Comparison of ENCODE assay signal across 10 cellular contexts in genomic region chr11:61732705-61733104, GRCh38. TPM values are rescaled to one million over a fixed set of nuclear protein-coding genes. Genes with fewer than 3 reads are reported as not detected.
DNase-seq lines count a peak whose midpoint lies in the region; ATAC-seq and TF ChIP-seq lines count a peak whose summit lies in the region.
"Had no signal": no experiment of that assay in that cellular context is flagged by ENCODE, and none has a peak within 500 bp of the region (broad histone marks: within the 10 kb centered on the region; RNA-seq: fewer than 3 reads in every experiment).

No MANE protein-coding gene starts in this region.

- no peaks in the 10 kb centered on the region for H3K9me3 Mint-ChIP-seq in activated T-helper 1 cell treated with anti-CD3 and anti-CD28 coated beads, Interleukin-12 subunit alpha, Interleukin-12 subunit beta, Interleukin-2, Interleukin-4 antibody, amounts not matched to agents 30 ng/mL and 10 ng/mL and 1 ng/mL, durations not matched to agents 14 hours and 24 hours and 36 hours
- H3K9me3 Mint-ChIP-seq: CD8-positive, alpha-beta memory T cell; GM23338 had no signal

- TF ChIP-seq CTCF in GM13976 (IDR thresholded peaks at IDR 0.05; ENCODE audit: borderline replicate concordance, control extremely low read depth, extremely low read depth, insufficient read depth, missing control alignments): no peak

- intact Hi-C loops in left cardiac atrium (cut with DNase I): loop anchor here in 1 of 2 donors (2.0 kb wide), 1 partner anchor 52 kb away; the partner anchor contains the start of gene DAGLA
- intact Hi-C loops in activated T-helper 1 cell treated with anti-CD3 and anti-CD28 coated beads, Interleukin-12 subunit alpha, Interleukin-12 subunit beta, Interleukin-2, Interleukin-4 antibody, amounts not matched to agents 30 ng/mL and 10 ng/mL and 1 ng/mL, durations not matched to agents 14 hours and 24 hours and 36 hours (cut with micrococcal nuclease): loop anchor here (1.0 kb wide), 3 partner anchors 36 to 52 kb away; partner anchors contain the start of gene DAGLA

- peaks cover 3% of the 10 kb centered on the region for H3K27me3 Mint-ChIP-seq in activated T-helper 1 cell treated with anti-CD3 and anti-CD28 coated beads, Interleukin-12 subunit alpha, Interleukin-12 subunit beta, Interleukin-2, Interleukin-4 antibody, amounts not matched to agents 30 ng/mL and 10 ng/mL and 1 ng/mL, durations not matched to agents 14 hours and 24 hours and 36 hours (ENCODE audit: insufficient read depth)

- no peaks in the 10 kb centered on the region for H3K36me3 Mint-ChIP-seq in activated T-helper 1 cell treated with anti-CD3 and anti-CD28 coated beads, Interleukin-12 subunit alpha, Interleukin-12 subunit beta, Interleukin-2, Interleukin-4 antibody, amounts not matched to agents 30 ng/mL and 10 ng/mL and 1 ng/mL, durations not matched to agents 14 hours and 24 hours and 36 hours (ENCODE audit: low read depth)
- H3K36me3 Mint-ChIP-seq: CD8-positive, alpha-beta memory T cell had no signal

- DNase-seq in HPDE6-E6E7 (ENCODE audit: extremely low spot score) (peak; percentile 51), caudate nucleus (lab: John Stamatoyannopoulos, UW) (peak in 22 of 61 donors; percentile 12 to 82 (median 40)), left cardiac atrium (no peak), stromal cell of bone marrow (ENCODE audit: low read depth) (peak; percentile 28), GM13976 (ENCODE audit: low spot score) (no peak)
- no peak for DNase-seq in activated T-helper 1 cell treated with anti-CD3 and anti-CD28 coated beads, Interleukin-12 subunit alpha, Interleukin-12 subunit beta, Interleukin-2, Interleukin-4 antibody, amounts not matched to agents 30 ng/mL and 10 ng/mL and 1 ng/mL, durations not matched to agents 14 hours and 24 hours and 36 hours (ENCODE audit: low spot score)

- H3K4me3 Mint-ChIP-seq in activated T-helper 1 cell treated with anti-CD3 and anti-CD28 coated beads, Interleukin-12 subunit alpha, Interleukin-12 subunit beta, Interleukin-2, Interleukin-4 antibody, amounts not matched to agents 30 ng/mL and 10 ng/mL and 1 ng/mL, durations not matched to agents 14 hours and 24 hours and 36 hours: no peak overlapping the region
- H3K4me3 Mint-ChIP-seq: CD8-positive, alpha-beta memory T cell; GM23338 had no signal

- peak overlapping the region; percentile 90 for H3K27ac ChIP-seq in caudate nucleus (ENCODE audit: low read depth, low read length)

- H3K4me1 Mint-ChIP-seq in activated T-helper 1 cell treated with anti-CD3 and anti-CD28 coated beads, Interleukin-12 subunit alpha, Interleukin-12 subunit beta, Interleukin-2, Interleukin-4 antibody, amounts not matched to agents 30 ng/mL and 10 ng/mL and 1 ng/mL, durations not matched to agents 14 hours and 24 hours and 36 hours (ENCODE audit: low read depth): peaks cover 4% of the 10 kb centered on the region
- H3K4me1 Mint-ChIP-seq: GM23338 had no signal

- H3K27ac Mint-ChIP-seq in activated T-helper 1 cell treated with anti-CD3 and anti-CD28 coated beads, Interleukin-12 subunit alpha, Interleukin-12 subunit beta, Interleukin-2, Interleukin-4 antibody, amounts not matched to agents 30 ng/mL and 10 ng/mL and 1 ng/mL, durations not matched to agents 14 hours and 24 hours and 36 hours: no peak overlapping the region

- in situ Hi-C loops in GM13976 (cut with MboI; ENCODE audit: low sequenced_read_pairs, unreplicated experiment): no loop called here

- ATAC-seq in left cardiac atrium: peak; percentile 21 to 58
- ATAC-seq in HG02798 (IDR thresholded peaks at IDR 0.05; ENCODE audit: poor library complexity, unreplicated experiment): no peak
- ATAC-seq in GM19467 (IDR thresholded peaks at IDR 0.05; ENCODE audit: unreplicated experiment): no peak

RNA-seq across cellular contexts. Expression of gene MYRF, which starts 19.7 kb away (rescaled TPM):
- 1 to 10 TPM; 4.0 to 5.0 TPM for total RNA-seq in left cardiac atrium
- total RNA-seq in activated T-helper 1 cell treated with anti-CD3 and anti-CD28 coated beads, Interleukin-12 subunit alpha, Interleukin-12 subunit beta, Interleukin-2, Interleukin-4 antibody, amounts not matched to agents 30 ng/mL and 10 ng/mL and 1 ng/mL, durations not matched to agents 14 hours and 24 hours and 36 hours: 0.78 and 0.99 TPM in 2 replicates

RNA-seq across cellular contexts. Expression of gene DAGLA, which starts 52.5 kb away (rescaled TPM):
- total RNA-seq in left cardiac atrium: 1 to 10 TPM; 4.1 to 5.0 TPM
- total RNA-seq in activated T-helper 1 cell treated with anti-CD3 and anti-CD28 coated beads, Interleukin-12 subunit alpha, Interleukin-12 subunit beta, Interleukin-2, Interleukin-4 antibody, amounts not matched to agents 30 ng/mL and 10 ng/mL and 1 ng/mL, durations not matched to agents 14 hours and 24 hours and 36 hours: 0.18 and 0.20 TPM in 2 replicates

RNA-seq across cellular contexts. Expression of gene TMEM258, which starts 59.7 kb away (rescaled TPM):
- total RNA-seq in left cardiac atrium: 100 to 1,000 TPM; 112 to 114 TPM
- 164 and 166 TPM in 2 replicates for total RNA-seq in activated T-helper 1 cell treated with anti-CD3 and anti-CD28 coated beads, Interleukin-12 subunit alpha, Interleukin-12 subunit beta, Interleukin-2, Interleukin-4 antibody, amounts not matched to agents 30 ng/mL and 10 ng/mL and 1 ng/mL, durations not matched to agents 14 hours and 24 hours and 36 hours

Comparison
In these comparisons a context has a peak if more than half of its experiments do, and no peak if none do; other contexts are left out.
1. DNase-seq: peak in HPDE6-E6E7 (single experiment) and stromal cell of bone marrow (single experiment); none in left cardiac atrium (single experiment), activated T-helper 1 cell treated with anti-CD3 and anti-CD28 coated beads, Interleukin-12 subunit alpha, Interleukin-12 subunit beta, Interleukin-2, Interleukin-4 antibody, amounts not matched to agents 30 ng/mL and 10 ng/mL and 1 ng/mL, durations not matched to agents 14 hours and 24 hours and 36 hours (single experiment) and GM13976 (single experiment).
2. ATAC-seq: peak in left cardiac atrium (2 of 2); none in HG02798 (single experiment) and GM19467 (single experiment).